29 cellular contexts compared by ENCODE assay signal in genomic region chr11:44275961-44276550, GRCh38. TPM values are rescaled to one million over a fixed set of nuclear protein-coding genes. Genes with fewer than 3 reads are reported as not detected.
"Had no signal": no experiment of that assay in that cellular context is flagged by ENCODE, and none has a peak within 500 bp of the region (broad histone marks: within the 10 kb centered on the region; RNA-seq: fewer than 3 reads in every experiment).

No MANE protein-coding gene starts in this region.

- DNase-seq: activated CD4-positive, alpha-beta T cell treated with anti-CD3 and anti-CD28 coated beads, Interleukin-2, amount 10 ng/mL, durations not matched to agents 24 days and 14 days; activated CD4-positive, alpha-beta T cell treated with anti-CD3 and anti-CD28 coated beads, Interleukin-2, amount 50 U/mL, for 4 hours; activated CD4-positive, CD25-positive, alpha-beta regulatory T cell; activated CD8-positive, alpha-beta T cell treated with anti-CD3 and anti-CD28 coated beads for 36 hours; activated gamma-delta T cell treated with Interleukin-2 at 50 U/mL for 16 hours; activated naive CD4-positive, alpha-beta T cell treated with anti-CD3 and anti-CD28 coated beads, Interleukin-2, amount 10 ng/mL, durations not matched to agents 7 days and 5 days; activated naive CD8-positive, alpha-beta T cell treated with anti-CD3 and anti-CD28 coated beads, Interleukin-2, amount 50 U/mL, for 24 hours; activated T-cell treated with anti-CD3 and anti-CD28 coated beads, Interleukin-2, amount 50 U/mL, for 1 hour; activated T-cell treated with anti-CD3 and anti-CD28 coated beads, Interleukin-2, amount 50 U/mL, for 72 hours; anterior cingulate cortex; NCI-H1048; NCI-H1105 treated with DMSO at 0.1 percent for 48 hours; NCI-H1436; NCI-H1694; NCI-H2029; NCI-H345; NCI-H524 treated with DMSO at 0.1 percent for 48 hours; SHP77; SJCRH30; T1000; WERI-Rb-1 had no signal

- H3K27ac ChIP-seq: SJCRH30, SK-N-MC, WERI-Rb-1 had no signal

- H3K9me3 ChIP-seq: SJCRH30 had no signal

- H3K36me3 ChIP-seq: SJCRH30, WERI-Rb-1 had no signal

- H3K4me3 ChIP-seq: K562, SJCRH30, SK-N-MC had no signal

- ATAC-seq: activated CD8-positive, alpha-beta T cell treated with anti-CD3 and anti-CD28 coated beads for 36 hours; activated naive CD8-positive, alpha-beta T cell treated with anti-CD3 and anti-CD28 coated beads, Interleukin-2, amount 50 U/mL, for 24 hours; activated T-cell treated with anti-CD3 and anti-CD28 coated beads, Interleukin-2, amount 50 U/mL, for 72 hours; activated T-helper 17 cell treated with anti-CD3 and anti-CD28 coated beads, Interleukin-2, amount 50 U/mL, for 72 hours; K562; Panc1 had no signal

- H3K27me3 ChIP-seq: SJCRH30 had no signal

RNA-seq across cellular contexts. Expression of gene ALX4, which starts 33.9 kb away (rescaled TPM):
- total RNA-seq: activated CD4-positive, alpha-beta T cell treated with anti-CD3 and anti-CD28 coated beads, Interleukin-2, amount 10 ng/mL, durations not matched to agents 24 days and 14 days; activated CD8-positive, alpha-beta memory T cell treated with anti-CD3 and anti-CD28 coated beads for 36 hours; activated CD8-positive, alpha-beta T cell treated with anti-CD3 and anti-CD28 coated beads for 36 hours; activated T-cell treated with anti-CD3 and anti-CD28 coated beads, Interleukin-2, amount 50 U/mL, for 72 hours; activated T-helper 17 cell treated with anti-CD3 and anti-CD28 coated beads, Interleukin-2, amount 50 U/mL, for 72 hours; RPMI7951; T-helper 1 cell treated with Interleukin-12 subunit alpha and Interleukin-12 subunit beta and Interleukin-4 antibody, amounts not matched to agents 30 ng/mL and 1 ng/mL, for 36 hours; T-helper 2 cell treated with Interferon-gamma antibody and Interleukin-4, amounts not matched to agents 100 ng/mL and 5 ng/mL, for 36 hours had no signal
